ENCODE assay signal across 22 cellular contexts in genomic region chr1:93140106-93140505, GRCh38. TPM values are rescaled to one million over a fixed set of nuclear protein-coding genes. Genes with fewer than 3 reads are reported as not detected.
DNase-seq lines count a peak whose midpoint lies in the region; ATAC-seq and TF ChIP-seq lines count a peak whose summit lies in the region.
"Had no signal": no experiment of that assay in that cellular context is flagged by ENCODE, and none has a peak within 500 bp of the region (broad histone marks: within the 10 kb centered on the region; RNA-seq: fewer than 3 reads in every experiment).

No MANE protein-coding gene starts in this region.

- peaks cover 12% of the 10 kb centered on the region for H3K36me3 ChIP-seq in ACC112 (ENCODE audit: insufficient read depth, low read length)

- H3K4me1 Mint-ChIP-seq in WTC11: no peaks in the 10 kb centered on the region
- H3K4me1 Mint-ChIP-seq: neural progenitor cell had no signal

- H3K27ac Mint-ChIP-seq in WTC11: peak overlapping the region; percentile 25; the same call in 1 of the 2 replicates
- H3K27ac Mint-ChIP-seq: activated naive CD8-positive, alpha-beta T cell treated with anti-CD3 and anti-CD28 coated beads, Interleukin-2, amount 10 ng/mL, durations not matched to agents 7 days and 5 days; activated T-helper 2 cell treated with anti-CD3 and anti-CD28 coated beads, Interferon-gamma antibody, Interleukin-2, Interleukin-4, amounts not matched to agents 10 μg/mL and 5 μg/mL and 100 μg/mL, durations not matched to agents 14 hours and 24 hours and 36 hours; neural progenitor cell had no signal

- H3K4me3 ChIP-seq in ACC112 (ENCODE audit: low read depth, low read length) (no peak overlapping the region), fibroblast of pulmonary artery (replicated peaks; ENCODE audit: low read depth, low read length) (no peak overlapping the region)
- H3K4me3 ChIP-seq: gastrocnemius medialis, left ventricle myocardium inferior, neural progenitor cell, transverse colon had no signal

- peaks cover 58% of the 10 kb centered on the region for H3K36me3 Mint-ChIP-seq in WTC11

- no peaks in the 10 kb centered on the region for H3K27me3 Mint-ChIP-seq in WTC11 (ENCODE audit: low read depth)
- H3K27me3 Mint-ChIP-seq: activated naive CD8-positive, alpha-beta T cell treated with anti-CD3 and anti-CD28 coated beads, Interleukin-2, amount 10 ng/mL, durations not matched to agents 7 days and 5 days had no signal

- DNase-seq in ELR (ENCODE audit: low read depth) (peak; percentile 33), WTC11 (ENCODE audit: low spot score) (no peak), fibroblast of pulmonary artery (ENCODE audit: low read depth) (peak; percentile 13), NCI-H1105 (lab: John Stamatoyannopoulos, UW) (no peak), T1000 (lab: John Stamatoyannopoulos, UW) (no peak), iPS-NIHi11 (ENCODE audit: low spot score) (no peak)
- DNase-seq: activated naive CD8-positive, alpha-beta T cell treated with anti-CD3 and anti-CD28 coated beads, Interleukin-2, amount 10 ng/mL, durations not matched to agents 7 days and 5 days; Calu3; effector CD8-positive, alpha-beta T cell; gastrocnemius medialis; hippocampal formation; left ventricle myocardium inferior; NCI-H187; transverse colon had no signal

- ATAC-seq in WTC11 (no peak), HG03342 (IDR thresholded peaks at IDR 0.05; ENCODE audit: unreplicated experiment) (no peak)
- ATAC-seq: activated CD4-positive, CD25-positive, alpha-beta regulatory T cell treated with anti-CD3 and anti-CD28 coated beads, Interleukin-2, amount 50 U/mL, for 24 hours; gastrocnemius medialis; sciatic nerve had no signal

- CTCF ChIA-PET in WTC11 (lab: Charles Lee): no interaction called here

- no peak overlapping the region for H3K4me3 Mint-ChIP-seq in WTC11
- H3K4me3 Mint-ChIP-seq: activated naive CD8-positive, alpha-beta T cell treated with anti-CD3 and anti-CD28 coated beads, Interleukin-2, amount 10 ng/mL, durations not matched to agents 7 days and 5 days; neural progenitor cell had no signal

- no peaks in the 10 kb centered on the region for H3K27me3 ChIP-seq in ACC112 (ENCODE audit: insufficient read depth, low read length)
- H3K27me3 ChIP-seq: gastrocnemius medialis, neural progenitor cell, transverse colon had no signal

- H3K9me3 Mint-ChIP-seq in WTC11: no peaks in the 10 kb centered on the region
- H3K9me3 Mint-ChIP-seq: activated naive CD8-positive, alpha-beta T cell treated with anti-CD3 and anti-CD28 coated beads, Interleukin-2, amount 10 ng/mL, durations not matched to agents 7 days and 5 days; activated T-helper 2 cell treated with anti-CD3 and anti-CD28 coated beads, Interferon-gamma antibody, Interleukin-2, Interleukin-4, amounts not matched to agents 10 μg/mL and 5 μg/mL and 100 μg/mL, durations not matched to agents 14 hours and 24 hours and 36 hours; neural progenitor cell had no signal

- H3K4me1 ChIP-seq in ACC112 (ENCODE audit: control insufficient read depth, insufficient read depth, low read length, unreplicated experiment): peaks cover 6% of the 10 kb centered on the region
- H3K4me1 ChIP-seq: gastrocnemius medialis, left ventricle myocardium inferior, neural progenitor cell had no signal

- POLR2A ChIA-PET in WTC11 (lab: Charles Lee): interaction anchor here (0.7 kb wide), 1 partner anchor 8 kb away, joined by 3 read pairs; no protein-coding TSS in a partner anchor

- H3K27ac ChIP-seq in ACC112 (ENCODE audit: low read depth, low read length): peak overlapping the region; percentile 33; the same call in 1 of the 2 replicates
- H3K27ac ChIP-seq: C4-2B, gastrocnemius medialis, KMS-11, left ventricle myocardium inferior, neural progenitor cell, transverse colon had no signal

- no peak overlapping the region for H2AFZ ChIP-seq in ACC112 (ENCODE audit: low read length, unreplicated experiment)
- H2AFZ ChIP-seq: neural progenitor cell had no signal

- TF ChIP-seq CTCF in WTC11 (IDR thresholded peaks at IDR 0.05) (no peak), fibroblast of pulmonary artery (IDR thresholded peaks at IDR 0.05; ENCODE audit: low read length, missing control alignments) (no peak)

- no peaks in the 10 kb centered on the region for H3K79me2 ChIP-seq in ACC112 (ENCODE audit: control insufficient read depth, insufficient read depth, low read length, unreplicated experiment)

TF ChIP-seq in WTC11, 78 proteins besides CTCF, POLR2A, EP300 and RAD21:
- TF ChIP-seq ZBTB21 (CRISPR knock-in tag; IDR thresholded peaks at IDR 0.05; ENCODE audit: borderline replicate concordance) (no peak), ZMAT4 (CRISPR knock-in tag; IDR thresholded peaks at IDR 0.05) (no peak), FOXK1 (CRISPR knock-in tag; IDR thresholded peaks at IDR 0.05) (no peak), FOXJ3 (CRISPR knock-in tag; IDR thresholded peaks at IDR 0.05; ENCODE audit: borderline replicate concordance) (no peak), SP1 (CRISPR knock-in tag; conservative IDR thresholded peaks at IDR 0.05) (no peak)
TF ChIP-seq in WTC11: peak in this region for 0.

RNA-seq across cellular contexts. Expression of gene TMED5, which starts 40.1 kb away (rescaled TPM):
- total RNA-seq in WTC11 (2021): 25.1 to 28.5 TPM (median 25.6 TPM) in 3 replicates

RNA-seq across cellular contexts. Expression of gene CCDC18, which starts 40.4 kb away (rescaled TPM):
- total RNA-seq in WTC11 (2021): 21.3 to 24.9 TPM (median 23.0 TPM) in 3 replicates

Comparison
In these comparisons a context has a peak if more than half of its experiments do, and no peak if none do; other contexts are left out.
1. DNase-seq: peak in ELR (single experiment) and fibroblast of pulmonary artery (single experiment); none in WTC11 (single experiment), NCI-H1105 (single experiment), T1000 (single experiment) and iPS-NIHi11 (single experiment).